In genomic region chr2:74004212-74005182, GRCh38 we compare ENCODE assay signal across 11 cellular contexts. TPM values are rescaled to one million over a fixed set of nuclear protein-coding genes. Genes with fewer than 3 reads are reported as not detected.
DNase-seq lines count a peak whose midpoint lies in the region; ATAC-seq and TF ChIP-seq lines count a peak whose summit lies in the region.
"Had no signal": no experiment of that assay in that cellular context is flagged by ENCODE, and none has a peak within 500 bp of the region (broad histone marks: within the 10 kb centered on the region; RNA-seq: fewer than 3 reads in every experiment).

No MANE protein-coding gene starts in this region.

- H3K27me3 Mint-ChIP-seq in activated CD8-positive, alpha-beta memory T cell treated with anti-CD3 and anti-CD28 coated beads, Interleukin-2, amount 10 ng/mL, durations not matched to agents 7 days and 5 days = peaks cover 4% of the 10 kb centered on the region
- H3K27me3 Mint-ChIP-seq in stimulated activated memory B cell treated with anti-CD40 and anti-IgM and Interleukin-4, amounts not matched to agents 10 μg/mL and 1 μg/mL and 100 μg/mL, for 72 hours = no peaks in the 10 kb centered on the region

- peak overlapping the region; percentile 42 for H3K4me3 ChIP-seq in iPS-15b (ENCODE audit: low read depth, low read length)
- H3K4me3 ChIP-seq: Peyer's patch had no signal

- H3K27ac Mint-ChIP-seq in activated CD8-positive, alpha-beta memory T cell treated with anti-CD3 and anti-CD28 coated beads, Interleukin-2, amount 10 ng/mL, durations not matched to agents 7 days and 5 days = no peak overlapping the region
- H3K27ac Mint-ChIP-seq in stimulated activated memory B cell treated with anti-CD40 and anti-IgM and Interleukin-4, amounts not matched to agents 10 μg/mL and 1 μg/mL and 100 μg/mL, for 72 hours = peak overlapping the region; percentile 19

- H3K4me1 ChIP-seq in iPS-15b (ENCODE audit: control insufficient read depth, insufficient read depth, low read length) = peaks cover 22% of the 10 kb centered on the region

- no peak for TF ChIP-seq CTCF in VCaP (conservative IDR thresholded peaks at IDR 0.05)

- H3K27ac ChIP-seq in VCaP = peak overlapping the region; percentile 9; the same call in 1 of the 2 replicates

- H3K9me3 ChIP-seq in iPS-15b (ENCODE audit: control insufficient read depth, insufficient read depth, low read length) = no peaks in the 10 kb centered on the region
- H3K9me3 ChIP-seq: heart right ventricle, Peyer's patch had no signal

- H3K4me3 Mint-ChIP-seq in activated CD8-positive, alpha-beta memory T cell treated with anti-CD3 and anti-CD28 coated beads, Interleukin-2, amount 10 ng/mL, durations not matched to agents 7 days and 5 days = no peak overlapping the region
- no peak overlapping the region for H3K4me3 Mint-ChIP-seq in stimulated activated memory B cell treated with anti-CD40 and anti-IgM and Interleukin-4, amounts not matched to agents 10 μg/mL and 1 μg/mL and 100 μg/mL, for 72 hours

- no peaks in the 10 kb centered on the region for H3K36me3 ChIP-seq in iPS-15b (ENCODE audit: control insufficient read depth, insufficient read depth, low read length)

- H3K9ac ChIP-seq in iPS-15b (ENCODE audit: low read depth, low read length) = no peak overlapping the region

- no peak for ATAC-seq in activated CD8-positive, alpha-beta memory T cell treated with anti-CD3 and anti-CD28 coated beads, Interleukin-2, amount 10 ng/mL, durations not matched to agents 7 days and 5 days
- ATAC-seq in stimulated activated memory B cell treated with anti-CD40 and anti-IgM and Interleukin-4, amounts not matched to agents 10 μg/mL and 1 μg/mL and 100 μg/mL, for 72 hours = no peak
- no peak for ATAC-seq in HG02610 (IDR thresholded peaks at IDR 0.05; ENCODE audit: unreplicated experiment)

- H3K4me1 Mint-ChIP-seq in activated CD8-positive, alpha-beta memory T cell treated with anti-CD3 and anti-CD28 coated beads, Interleukin-2, amount 10 ng/mL, durations not matched to agents 7 days and 5 days = peaks cover 15% of the 10 kb centered on the region
- H3K4me1 Mint-ChIP-seq in stimulated activated memory B cell treated with anti-CD40 and anti-IgM and Interleukin-4, amounts not matched to agents 10 μg/mL and 1 μg/mL and 100 μg/mL, for 72 hours = peaks cover 85% of the 10 kb centered on the region

- DNase-seq in activated CD8-positive, alpha-beta memory T cell treated with anti-CD3 and anti-CD28 coated beads, Interleukin-2, amount 10 ng/mL, durations not matched to agents 7 days and 5 days = peak; percentile 18
- DNase-seq in activated CD8-positive, alpha-beta memory T cell treated with anti-CD3 and anti-CD28 coated beads, Interleukin-2, amount 50 U/mL, for 4 hours = no peak
- no peak for DNase-seq in cortex of kidney (lab: John Stamatoyannopoulos, UW)
- no peak for DNase-seq in stimulated activated CD4-positive, alpha-beta T cell treated with anti-CD3 and anti-CD28 coated beads, Interleukin-1b, Interleukin-23, amount 100 ng/mL, for 48 hours
- DNase-seq: H7 had no signal

- H3K27me3 ChIP-seq in iPS-15b (ENCODE audit: control insufficient read depth, insufficient read depth, low read length) = peaks cover 18% of the 10 kb centered on the region
- H3K27me3 ChIP-seq: heart right ventricle, Peyer's patch had no signal

- CTCF ChIA-PET in activated CD8-positive, alpha-beta memory T cell treated with anti-CD3 and anti-CD28 coated beads, Interleukin-2, amount 10 ng/mL, durations not matched to agents 7 days and 5 days (lab: Charles Lee) = interaction anchor here (1.2 to 2.5 kb wide), 3 partner anchors 177 to 181 kb away, joined by 4 to 10 read pairs (median 6); partner anchors contain the start of gene STAMBP

- peaks cover 2% of the 10 kb centered on the region for H3K36me3 Mint-ChIP-seq in activated CD8-positive, alpha-beta memory T cell treated with anti-CD3 and anti-CD28 coated beads, Interleukin-2, amount 10 ng/mL, durations not matched to agents 7 days and 5 days
- H3K36me3 Mint-ChIP-seq in stimulated activated memory B cell treated with anti-CD40 and anti-IgM and Interleukin-4, amounts not matched to agents 10 μg/mL and 1 μg/mL and 100 μg/mL, for 72 hours = peaks cover 33% of the 10 kb centered on the region

- H3K9me3 Mint-ChIP-seq in activated CD8-positive, alpha-beta memory T cell treated with anti-CD3 and anti-CD28 coated beads, Interleukin-2, amount 10 ng/mL, durations not matched to agents 7 days and 5 days (ENCODE audit: low read depth) = no peaks in the 10 kb centered on the region
- H3K9me3 Mint-ChIP-seq in stimulated activated memory B cell treated with anti-CD40 and anti-IgM and Interleukin-4, amounts not matched to agents 10 μg/mL and 1 μg/mL and 100 μg/mL, for 72 hours = no peaks in the 10 kb centered on the region

RNA-seq across cellular contexts. Expression of gene TET3, which starts 19.8 kb away (rescaled TPM):
- total RNA-seq in activated CD8-positive, alpha-beta memory T cell treated with anti-CD3 and anti-CD28 coated beads, Interleukin-2, amount 10 ng/mL, durations not matched to agents 7 days and 5 days = 10 to 100 TPM; 12.7 to 13.7 TPM
